Comparison of ENCODE assay signal across 27 cellular contexts in genomic region chr17:40921026-40921425, GRCh38. TPM values are rescaled to one million over a fixed set of nuclear protein-coding genes. Genes with fewer than 3 reads are reported as not detected.
"Had no signal": no experiment of that assay in that cellular context is flagged by ENCODE, and none has a peak within 500 bp of the region (broad histone marks: within the 10 kb centered on the region; RNA-seq: fewer than 3 reads in every experiment).

No MANE protein-coding gene starts in this region.

- H3K36me3 ChIP-seq: adrenal gland, esophagus squamous epithelium, thyroid gland had no signal

- H3K9me3 ChIP-seq: adrenal gland, esophagus squamous epithelium, thyroid gland had no signal

- H3K4me1 ChIP-seq: thyroid gland had no signal

- H3K27ac ChIP-seq: esophagus squamous epithelium, thyroid gland had no signal

- ATAC-seq: activated naive CD4-positive, alpha-beta T cell treated with anti-CD3 and anti-CD28 coated beads, Interleukin-2, amount 50 U/mL, for 72 hours; foreskin keratinocyte; left lobe of liver had no signal

- H3K27me3 ChIP-seq: adrenal gland, foreskin keratinocyte, thyroid gland had no signal

- FAIRE-seq: endothelial cell of umbilical vein had no signal

- H3K4me3 ChIP-seq: adrenal gland, esophagus squamous epithelium, lung, thyroid gland had no signal

- DNase-seq: activated B cell treated with CpG ODN at 0.5 μM for 24 hours; activated CD4-positive, alpha-beta memory T cell treated with anti-CD3 and anti-CD28 coated beads for 36 hours; activated CD4-positive, alpha-beta T cell treated with anti-CD3 and anti-CD28 coated beads for 4 hours; activated gamma-delta T cell treated with Interleukin-2 at 50 U/mL for 16 hours; activated T-cell treated with anti-CD3 and anti-CD28 coated beads for 4 hours; adrenal gland; effector CD8-positive, alpha-beta T cell; esophagus squamous epithelium; foreskin keratinocyte; glutamatergic neuron; hippocampal formation; islet precursor cell; midbrain; nephron progenitor cell; nucleus accumbens; retina; stimulated activated CD4-positive, alpha-beta T cell treated with anti-CD3 and anti-CD28 coated beads, Interleukin-2, amount 100 ng/mL, for 24 hours; stimulated activated naive CD4-positive, alpha-beta T cell treated with Interleukin-2 at 50 U/mL for 16 hours; thyroid gland had no signal

RNA-seq across cellular contexts. Expression of gene KRT23, which starts 16.4 kb away (rescaled TPM):
- total RNA-seq: activated B cell treated with CpG ODN at 0.5 μM for 24 hours; activated CD4-positive, alpha-beta memory T cell treated with anti-CD3 and anti-CD28 coated beads for 36 hours; activated naive CD4-positive, alpha-beta T cell treated with anti-CD3 and anti-CD28 coated beads, Interleukin-2, amount 50 U/mL, for 72 hours; activated T-helper 1 cell treated with anti-CD3 and anti-CD28 coated beads, Interleukin-12 subunit alpha, Interleukin-12 subunit beta, Interleukin-2, Interleukin-4 antibody, amounts not matched to agents 30 ng/mL and 10 ng/mL and 1 ng/mL, durations not matched to agents 14 hours and 24 hours and 36 hours; adrenal gland; cerebellum; endothelial cell of umbilical vein; subcutaneous adipose tissue had no signal
- polyA plus RNA-seq: endothelial cell of umbilical vein had no signal

RNA-seq across cellular contexts. Expression of gene KRT20, which starts 36.0 kb away (rescaled TPM):
- total RNA-seq: activated B cell treated with CpG ODN at 0.5 μM for 24 hours; activated CD4-positive, alpha-beta memory T cell treated with anti-CD3 and anti-CD28 coated beads for 36 hours; activated naive CD4-positive, alpha-beta T cell treated with anti-CD3 and anti-CD28 coated beads, Interleukin-2, amount 50 U/mL, for 72 hours; activated T-helper 1 cell treated with anti-CD3 and anti-CD28 coated beads, Interleukin-12 subunit alpha, Interleukin-12 subunit beta, Interleukin-2, Interleukin-4 antibody, amounts not matched to agents 30 ng/mL and 10 ng/mL and 1 ng/mL, durations not matched to agents 14 hours and 24 hours and 36 hours; endothelial cell of umbilical vein; esophagus squamous epithelium; foreskin keratinocyte; posterior vena cava; subcutaneous adipose tissue; thyroid gland had no signal
- polyA plus RNA-seq: endothelial cell of umbilical vein, foreskin keratinocyte had no signal

RNA-seq across cellular contexts. Expression of gene KRT39, which starts 45.7 kb away (rescaled TPM):
- total RNA-seq: activated B cell treated with CpG ODN at 0.5 μM for 24 hours; activated CD4-positive, alpha-beta memory T cell treated with anti-CD3 and anti-CD28 coated beads for 36 hours; activated naive CD4-positive, alpha-beta T cell treated with anti-CD3 and anti-CD28 coated beads, Interleukin-2, amount 50 U/mL, for 72 hours; activated T-helper 1 cell treated with anti-CD3 and anti-CD28 coated beads, Interleukin-12 subunit alpha, Interleukin-12 subunit beta, Interleukin-2, Interleukin-4 antibody, amounts not matched to agents 30 ng/mL and 10 ng/mL and 1 ng/mL, durations not matched to agents 14 hours and 24 hours and 36 hours; adrenal gland; cerebellum; endothelial cell of umbilical vein; esophagus squamous epithelium; foreskin keratinocyte; left lobe of liver; lung; posterior vena cava; subcutaneous adipose tissue; thyroid gland had no signal
- polyA plus RNA-seq: endothelial cell of umbilical vein, foreskin keratinocyte, lung had no signal

RNA-seq across cellular contexts. Expression of gene KRT12, which starts 54.0 kb away (rescaled TPM):
- total RNA-seq: activated B cell treated with CpG ODN at 0.5 μM for 24 hours; activated CD4-positive, alpha-beta memory T cell treated with anti-CD3 and anti-CD28 coated beads for 36 hours; activated naive CD4-positive, alpha-beta T cell treated with anti-CD3 and anti-CD28 coated beads, Interleukin-2, amount 50 U/mL, for 72 hours; activated T-helper 1 cell treated with anti-CD3 and anti-CD28 coated beads, Interleukin-12 subunit alpha, Interleukin-12 subunit beta, Interleukin-2, Interleukin-4 antibody, amounts not matched to agents 30 ng/mL and 10 ng/mL and 1 ng/mL, durations not matched to agents 14 hours and 24 hours and 36 hours; adrenal gland; cerebellum; endothelial cell of umbilical vein; esophagus squamous epithelium; foreskin keratinocyte; left lobe of liver; lung; posterior vena cava; thyroid gland had no signal
- polyA plus RNA-seq: adrenal gland, endothelial cell of umbilical vein, foreskin keratinocyte, lung had no signal
